In the genomic region with DNA sequence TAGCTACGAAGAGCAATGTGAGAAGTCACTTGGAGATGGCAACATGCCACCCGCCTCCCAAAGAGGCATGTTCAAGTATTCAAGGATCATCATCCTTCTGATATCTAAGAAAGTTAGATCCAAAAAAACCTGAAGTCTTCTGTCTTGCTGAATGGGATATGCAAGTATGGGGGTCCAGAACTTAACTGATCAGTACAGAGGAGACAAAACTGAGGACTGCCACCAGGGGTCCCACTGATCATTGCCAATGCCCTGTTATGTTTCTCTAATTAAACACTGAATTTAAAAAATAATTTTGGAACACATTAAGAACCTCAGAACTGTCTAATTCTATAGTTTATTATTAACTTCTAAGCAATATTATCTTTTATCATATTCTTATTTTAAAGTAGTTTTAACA, we compare ENCODE assay signal across 11 cellular contexts.
DNase-seq lines count a peak whose midpoint lies in the region; ATAC-seq and TF ChIP-seq lines count a peak whose summit lies in the region.
"Had no signal": no experiment of that assay in that cellular context is flagged by ENCODE, and none has a peak within 500 bp of the region (broad histone marks: within the 10 kb centered on the region; RNA-seq: fewer than 3 reads in every experiment).

No MANE protein-coding gene starts in this region.

- no peak for ATAC-seq in PC-3
- no peak for ATAC-seq in HG03039 (IDR thresholded peaks at IDR 0.05; ENCODE audit: unreplicated experiment)
- ATAC-seq: mucosa of descending colon had no signal

- H4K20me1 ChIP-seq in PC-3 (ENCODE audit: low read length), result no peaks in the 10 kb centered on the region

- H3K27ac ChIP-seq in PC-3 (ENCODE audit: low read length), result no peak overlapping the region
- H3K27ac ChIP-seq in effector memory CD4-positive, alpha-beta T cell (ENCODE audit: insufficient read depth, low read length, poor library complexity, severe bottlenecking), result no peak overlapping the region
- H3K27ac ChIP-seq: thyroid gland had no signal

- H3K9me2 ChIP-seq in PC-3 (replicated peaks; ENCODE audit: low read length), result no peaks in the 10 kb centered on the region

- no peaks in the 10 kb centered on the region for H3K79me2 ChIP-seq in PC-3 (ENCODE audit: low read length)

- no peaks in the 10 kb centered on the region for H3F3A ChIP-seq in PC-3 (ENCODE audit: low read length, unreplicated experiment)

- no peak overlapping the region for H2AFZ ChIP-seq in PC-3 (ENCODE audit: low read length)

- no peaks in the 10 kb centered on the region for H3K36me3 ChIP-seq in PC-3 (ENCODE audit: low read depth, low read length)
- no peaks in the 10 kb centered on the region for H3K36me3 ChIP-seq in effector memory CD4-positive, alpha-beta T cell (ENCODE audit: control insufficient read depth, insufficient read depth, low read length)
- H3K36me3 ChIP-seq: thyroid gland had no signal

- TF ChIP-seq CTCF in PC-3 (conservative IDR thresholded peaks at IDR 0.05; ENCODE audit: low read depth, low read length) (peak; percentile 59), fibroblast of villous mesenchyme (IDR thresholded peaks at IDR 0.05; ENCODE audit: insufficient read depth, low read depth, low read length) (peak; percentile 15)

- peaks cover 5% of the 10 kb centered on the region for H3K4me1 ChIP-seq in PC-3 (ENCODE audit: insufficient read depth, low read length)
- no peaks in the 10 kb centered on the region for H3K4me1 ChIP-seq in effector memory CD4-positive, alpha-beta T cell (ENCODE audit: control insufficient read depth, insufficient read depth, low read length, poor library complexity, severe bottlenecking)
- H3K4me1 ChIP-seq: thyroid gland had no signal

- no peak overlapping the region for H3K4me2 ChIP-seq in PC-3 (ENCODE audit: low read length)

- no peaks in the 10 kb centered on the region for H3K27me3 ChIP-seq in PC-3 (ENCODE audit: low read length)
- no peaks in the 10 kb centered on the region for H3K27me3 ChIP-seq in effector memory CD4-positive, alpha-beta T cell (replicated peaks; ENCODE audit: control insufficient read depth, insufficient read depth, low read length, poor library complexity, severe bottlenecking)
- H3K27me3 ChIP-seq: thyroid gland had no signal

- POLR2A ChIA-PET in PC-3 (lab: Charles Lee; ENCODE audit: unreplicated experiment), result no interaction called here

- CTCF ChIA-PET in PC-3 (lab: Charles Lee), result interaction anchor here (0.6 kb wide), 1 partner anchor 18 kb away, joined by 5 read pairs; no protein-coding TSS in a partner anchor

- DNase-seq in NCI-H1436 (lab: John Stamatoyannopoulos, UW) (peak; percentile 33), NCI-H1436 treated with DMSO at 0.1 percent for 48 hours (lab: John Stamatoyannopoulos, UW) (no peak), PC-3 (peak; percentile 11), fibroblast of villous mesenchyme (ENCODE audit: low read depth) (no peak), putamen (ENCODE audit: low spot score) (peak; percentile 23), GOT3 (lab: John Stamatoyannopoulos, UW) (no peak)
- DNase-seq in effector memory CD4-positive, alpha-beta T cell, result no peak
- DNase-seq: amniotic stem cell, mucosa of descending colon, thyroid gland had no signal

- BruUV-seq in PC-3 (replicated peaks; lab: Mats Ljungman, UMichigan), result no TSS peak

- intact Hi-C loops in PC-3 (cut with micrococcal nuclease), result loop anchor here (5.0 to 10.0 kb wide), 2 partner anchors 44 to 272 kb away; no protein-coding TSS in a partner anchor

- H3K9me3 ChIP-seq in PC-3 (ENCODE audit: low read length), result no peaks in the 10 kb centered on the region
- H3K9me3 ChIP-seq in effector memory CD4-positive, alpha-beta T cell (ENCODE audit: control insufficient read depth, low read length), result peaks cover 3% of the 10 kb centered on the region
- H3K9me3 ChIP-seq: mucosa of descending colon, thyroid gland had no signal

- no peak overlapping the region for H3K4me3 ChIP-seq in PC-3 (ENCODE audit: low read length)
- H3K4me3 ChIP-seq in fibroblast of villous mesenchyme (ENCODE audit: low read depth, low read length), result no peak overlapping the region
- H3K4me3 ChIP-seq in effector memory CD4-positive, alpha-beta T cell (ENCODE audit: insufficient read depth, low read depth, low read length, poor library complexity, severe bottlenecking), result no peak overlapping the region
- H3K4me3 ChIP-seq: mucosa of descending colon, thyroid gland had no signal

- H3K9ac ChIP-seq in PC-3 (ENCODE audit: low read length), result no peak overlapping the region

Comparison
In these comparisons a context has a peak if more than half of its experiments do, and no peak if none do; other contexts are left out.
1. DNase-seq: peak in NCI-H1436 (single experiment), PC-3 (single experiment) and putamen (single experiment); none in NCI-H1436 treated with DMSO at 0.1 percent for 48 hours (single experiment), fibroblast of villous mesenchyme (single experiment), GOT3 (single experiment) and effector memory CD4-positive, alpha-beta T cell (0 of 3).